ENCODE assay signal across 18 cellular contexts in the genomic region with DNA sequence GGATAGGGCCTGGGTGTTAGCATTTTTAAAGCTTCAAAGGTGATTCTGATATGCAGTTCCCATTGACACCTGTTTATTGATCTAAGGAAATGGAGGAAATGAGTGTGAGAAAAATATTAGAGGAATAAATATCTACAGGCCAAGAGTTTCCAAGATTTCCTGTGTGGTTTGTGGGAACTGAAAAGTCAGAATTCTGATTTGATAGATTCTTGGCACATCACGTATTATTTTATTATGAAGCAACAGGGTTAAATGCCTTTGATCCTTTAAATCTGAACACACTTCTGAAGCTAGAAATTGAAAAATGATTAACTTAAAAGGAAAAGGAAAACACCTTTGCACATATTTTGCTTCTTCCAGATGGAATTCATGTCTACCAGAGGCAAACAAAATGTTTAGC.
DNase-seq lines count a peak whose midpoint lies in the region; FAIRE-seq and TF ChIP-seq lines count a peak whose summit lies in the region.
"Had no signal": no experiment of that assay in that cellular context is flagged by ENCODE, and none has a peak within 500 bp of the region (broad histone marks: within the 10 kb centered on the region; RNA-seq: fewer than 3 reads in every experiment).

No MANE protein-coding gene starts in this region.

- no peaks in the 10 kb centered on the region for H3K27me3 Mint-ChIP-seq in mesothelial cell of epicardium (ENCODE audit: low read depth)
- H3K27me3 Mint-ChIP-seq: CD4-positive, alpha-beta memory T cell had no signal

- intact Hi-C loops in ovary (cut with DNase I), result no loop called here

- H3K27ac Mint-ChIP-seq in mesothelial cell of epicardium, result peak overlapping the region; percentile 26

- H3K27me3 ChIP-seq in small intestine (ENCODE audit: control insufficient read depth in 2 of 2, insufficient read depth in 2 of 2, low read length in 2 of 2) (no peaks in the 10 kb centered on the region), ovary (no peaks in the 10 kb centered on the region)
- H3K27me3 ChIP-seq: BE2C had no signal

- H3K4me3 Mint-ChIP-seq in mesothelial cell of epicardium, result no peak overlapping the region
- H3K4me3 Mint-ChIP-seq: CD4-positive, alpha-beta memory T cell had no signal

- FAIRE-seq in small intestine (lab: Jason Lieb, UNC), result peak; percentile 44
- FAIRE-seq: A204.1, G401.6, GM12891, H54 had no signal

- TF ChIP-seq CTCF in mesothelial cell of epicardium (IDR thresholded peaks at IDR 0.05; ENCODE audit: unreplicated experiment) (no peak), ovary (IDR thresholded peaks at IDR 0.05) (no peak)

- H3K4me1 ChIP-seq in small intestine (ENCODE audit: control insufficient read depth in 2 of 2, insufficient read depth in 1 of 2, low read depth in 1 of 2, low read length in 1 of 2) (peaks cover 0 to 4% of the 10 kb centered on the region in 2 donors), ovary (ENCODE audit: insufficient read depth) (no peaks in the 10 kb centered on the region)

- H3K27ac ChIP-seq in epithelial cell of prostate, result peak overlapping the region; percentile 11
- no peak overlapping the region for H3K27ac ChIP-seq in small intestine (ENCODE audit: low read depth in 1 of 2, low read length in 1 of 2)
- no peak overlapping the region for H3K27ac ChIP-seq in ovary
- H3K27ac ChIP-seq: C4-2B, GM23248 had no signal

- H3K4me1 Mint-ChIP-seq in mesothelial cell of epicardium, result peaks cover 35% of the 10 kb centered on the region

- H3K9me3 ChIP-seq in small intestine (ENCODE audit: control insufficient read depth, low read depth) (no peaks in the 10 kb centered on the region), ovary (no peaks in the 10 kb centered on the region)
- H3K9me3 ChIP-seq: BE2C had no signal

- no peaks in the 10 kb centered on the region for H3K9me3 Mint-ChIP-seq in mesothelial cell of epicardium

- H3K36me3 Mint-ChIP-seq in mesothelial cell of epicardium, result no peaks in the 10 kb centered on the region
- H3K36me3 Mint-ChIP-seq: CD4-positive, alpha-beta memory T cell had no signal

- WGBS in small intestine, 3 donors, result 39 to 51% (median 51%) methylated on average over 1 of the region's 1 CpG
- 78 to 86% (median 84%) methylated on average over 1 of the region's 1 CpG for WGBS in ovary, 3 donors

- H3K36me3 ChIP-seq in small intestine (ENCODE audit: control insufficient read depth in 2 of 2, insufficient read depth in 2 of 2, low read length in 2 of 2), result no peaks in the 10 kb centered on the region
- H3K36me3 ChIP-seq in ovary, result no peaks in the 10 kb centered on the region
- H3K36me3 ChIP-seq: BE2C had no signal

- TF ChIP-seq POLR2A in ovary (IDR thresholded peaks at IDR 0.05), result no peak

- H3K4me3 ChIP-seq in small intestine (ENCODE audit: low read depth in 1 of 2, low read length in 2 of 2) (no peak overlapping the region), ovary (no peak overlapping the region)
- H3K4me3 ChIP-seq: GM23248 had no signal

- DNase-seq in HT-29 (ENCODE audit: low spot score) (peak; percentile 19), epithelial cell of prostate (ENCODE audit: low read depth, low spot score) (no peak), mesothelial cell of epicardium (ENCODE audit: low spot score in 2 of 2, unreplicated experiment in 2 of 2) (no peak), small intestine (no peak), NCI-H82 treated with DMSO at 0.1 percent for 48 hours (lab: John Stamatoyannopoulos, UW; ENCODE audit: unreplicated experiment) (no peak), ovary (no peak), germinal center (ENCODE audit: low spot score) (no peak)
- DNase-seq: BE2C; CD4-positive, alpha-beta memory T cell; DMS153; DMS79 treated with DMSO at 0.1 percent for 48 hours; EL; GM23248 had no signal

- no peak for TF ChIP-seq EP300 in ovary (IDR thresholded peaks at IDR 0.05)
